In the genomic region with DNA sequence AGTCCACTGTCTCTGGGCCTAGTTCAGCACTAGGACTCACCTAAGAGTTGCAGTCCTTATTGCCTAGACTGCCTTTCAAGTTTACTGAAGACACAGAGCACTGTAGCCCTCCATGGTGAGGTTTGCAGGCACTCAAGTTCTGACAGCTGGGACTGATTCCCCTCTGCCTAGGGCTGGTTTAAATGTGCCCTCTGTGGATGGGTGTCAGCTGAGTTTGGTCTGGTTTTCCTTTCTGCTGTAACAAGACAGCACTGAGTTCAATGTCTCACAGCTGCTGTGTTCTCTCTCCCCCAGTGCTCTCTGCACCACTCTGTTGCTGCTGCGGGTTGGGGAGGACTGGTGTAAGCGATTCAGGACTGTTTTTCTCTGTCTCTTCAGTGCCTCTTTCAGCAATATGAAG, we compare ENCODE assay signal across 21 cellular contexts.
"Had no signal": no experiment of that assay in that cellular context is flagged by ENCODE, and none has a peak within 500 bp of the region (broad histone marks: within the 10 kb centered on the region; RNA-seq: fewer than 3 reads in every experiment).

No MANE protein-coding gene starts in this region.

- H3K9ac ChIP-seq: SK-N-SH had no signal

- H3K4me2 ChIP-seq: SK-N-SH had no signal

- DNase-seq: KBM-7, MV-4-11, NCI-H1048, NCI-H1105, NCI-H1417, NCI-H1436 treated with DMSO at 0.1 percent for 48 hours, NCI-H1694, NCI-H187 treated with DMSO at 0.1 percent for 48 hours, NCI-H2029 treated with DMSO at 0.1 percent for 48 hours, NCI-H2171 treated with DMSO at 0.1 percent for 48 hours, NCI-H345, NCI-H446 treated with DMSO at 0.1 percent for 48 hours, NCI-H524, NCI-H526 treated with DMSO at 0.1 percent for 48 hours, NCI-H748 treated with DMSO at 0.1 percent for 48 hours, PC-3, SHP77, SK-N-SH had no signal

- H3K27ac ChIP-seq: HL-60, RWPE1 had no signal

- ATAC-seq: Panc1, PC-3 had no signal
